Comparison of ENCODE assay signal across 29 cellular contexts in genomic region chr9:76159288-76159926, GRCh38.
"Had no signal": no experiment of that assay in that cellular context is flagged by ENCODE, and none has a peak within 500 bp of the region (broad histone marks: within the 10 kb centered on the region; RNA-seq: fewer than 3 reads in every experiment).

No MANE protein-coding gene starts in this region.

- H3K4me1 ChIP-seq: Peyer's patch, SJCRH30 had no signal

- H3K27me3 Mint-ChIP-seq: activated CD4-positive, alpha-beta memory T cell treated with anti-CD3 and anti-CD28 coated beads, Interleukin-2, amount 10 ng/mL, durations not matched to agents 7 days and 5 days; activated CD4-positive, alpha-beta T cell treated with anti-CD3 and anti-CD28 coated beads for 36 hours; activated naive CD8-positive, alpha-beta T cell; activated T-helper 17 cell treated with anti-CD3 and anti-CD28 coated beads, Interleukin-2, amount 50 U/mL, for 72 hours; brain; central memory CD8-positive, alpha-beta T cell had no signal

- H3K27me3 ChIP-seq: MG63, Peyer's patch, SJCRH30 had no signal

- DNase-seq: activated CD4-positive, alpha-beta memory T cell treated with anti-CD3 and anti-CD28 coated beads, Interleukin-2, amount 10 ng/mL, durations not matched to agents 7 days and 5 days; activated CD4-positive, alpha-beta T cell treated with anti-CD3 and anti-CD28 coated beads for 36 hours; activated CD4-positive, alpha-beta T cell treated with anti-CD3 and anti-CD28 coated beads, Interleukin-2, amount 50 U/mL, for 1 hour; activated gamma-delta T cell; activated naive CD4-positive, alpha-beta T cell treated with anti-CD3 and anti-CD28 coated beads for 36 hours; activated T-cell treated with anti-CD3 and anti-CD28 coated beads for 4 hours; activated T-cell treated with anti-CD3 and anti-CD28 coated beads, Interleukin-2, amount 50 U/mL, for 48 hours; amygdala; MG63; NCI-H1092 treated with DMSO at 0.1 percent for 48 hours; NCI-H1417 treated with DMSO at 0.1 percent for 48 hours; NCI-H1694; NCI-H2029; NCI-H2107; NCI-H2171 treated with DMSO at 0.1 percent for 48 hours; NCI-H226; NCI-H526; NCI-H82; Peyer's patch; Right ventricle myocardium superior; SJCRH30; SK-N-SH; T-helper 1 cell had no signal

- H3K36me3 ChIP-seq: MG63 had no signal

- H3K4me1 Mint-ChIP-seq: activated CD4-positive, alpha-beta memory T cell treated with anti-CD3 and anti-CD28 coated beads, Interleukin-2, amount 10 ng/mL, durations not matched to agents 7 days and 5 days; activated CD4-positive, alpha-beta T cell treated with anti-CD3 and anti-CD28 coated beads for 36 hours; activated T-helper 17 cell treated with anti-CD3 and anti-CD28 coated beads, Interleukin-2, amount 50 U/mL, for 72 hours; central memory CD8-positive, alpha-beta T cell had no signal

- H3K27ac ChIP-seq: Peyer's patch, RWPE1, SJCRH30, VCaP had no signal

- H3K4me3 ChIP-seq: MG63, Peyer's patch, SJCRH30 had no signal

- H3K9ac ChIP-seq: SK-N-SH had no signal

- H3K4me3 Mint-ChIP-seq: activated CD4-positive, alpha-beta memory T cell treated with anti-CD3 and anti-CD28 coated beads, Interleukin-2, amount 10 ng/mL, durations not matched to agents 7 days and 5 days; activated CD4-positive, alpha-beta T cell treated with anti-CD3 and anti-CD28 coated beads for 36 hours; activated naive CD4-positive, alpha-beta T cell treated with anti-CD3 and anti-CD28 coated beads for 36 hours; activated naive CD8-positive, alpha-beta T cell; activated T-helper 17 cell treated with anti-CD3 and anti-CD28 coated beads, Interleukin-2, amount 50 U/mL, for 72 hours; brain; central memory CD8-positive, alpha-beta T cell had no signal

- ATAC-seq: activated CD4-positive, alpha-beta T cell treated with anti-CD3 and anti-CD28 coated beads for 36 hours; activated T-helper 17 cell treated with anti-CD3 and anti-CD28 coated beads, Interleukin-2, amount 50 U/mL, for 72 hours had no signal

- H3K27ac Mint-ChIP-seq: activated CD4-positive, alpha-beta memory T cell treated with anti-CD3 and anti-CD28 coated beads, Interleukin-2, amount 10 ng/mL, durations not matched to agents 7 days and 5 days; activated CD4-positive, alpha-beta T cell treated with anti-CD3 and anti-CD28 coated beads for 36 hours; activated naive CD4-positive, alpha-beta T cell treated with anti-CD3 and anti-CD28 coated beads for 36 hours; activated naive CD8-positive, alpha-beta T cell; activated T-helper 17 cell treated with anti-CD3 and anti-CD28 coated beads, Interleukin-2, amount 50 U/mL, for 72 hours had no signal

- H3K9me3 Mint-ChIP-seq: activated CD4-positive, alpha-beta memory T cell treated with anti-CD3 and anti-CD28 coated beads, Interleukin-2, amount 10 ng/mL, durations not matched to agents 7 days and 5 days; activated naive CD4-positive, alpha-beta T cell treated with anti-CD3 and anti-CD28 coated beads for 36 hours; activated T-helper 17 cell treated with anti-CD3 and anti-CD28 coated beads, Interleukin-2, amount 50 U/mL, for 72 hours; brain had no signal

- H3K4me2 ChIP-seq: SK-N-SH had no signal

- H3K9me3 ChIP-seq: MG63, Peyer's patch, SJCRH30, SK-N-SH had no signal
